Comparison of ENCODE assay signal across 9 cellular contexts in the genomic region with DNA sequence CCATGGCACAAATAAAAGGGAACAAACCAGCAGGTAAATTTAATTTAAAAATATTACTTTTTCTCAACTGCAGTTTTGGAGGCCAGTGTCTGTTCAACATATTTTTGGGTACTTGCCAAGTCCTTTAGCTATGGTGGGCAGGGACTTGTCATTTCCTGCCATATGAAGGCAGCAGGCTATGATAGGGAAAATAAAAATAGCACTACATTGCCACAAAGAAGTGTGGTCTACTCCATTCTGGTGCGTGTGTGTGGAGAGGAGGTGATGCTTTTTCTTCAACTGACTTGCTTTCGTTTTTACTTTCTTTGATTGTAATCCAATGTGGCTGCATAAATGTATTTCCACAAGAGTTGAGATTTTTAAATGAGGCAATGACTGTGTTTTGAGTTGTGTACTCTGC. TPM values are rescaled to one million over a fixed set of nuclear protein-coding genes. Genes with fewer than 3 reads are reported as not detected.
A peak's percentile ranks its signal among the peaks of the same experiment; 100 is the strongest.
DNase-seq lines count a peak whose midpoint lies in the region; ATAC-seq, FAIRE-seq and TF ChIP-seq lines count a peak whose summit lies in the region.
"Had no signal": no experiment of that assay in that cellular context is flagged by ENCODE, and none has a peak within 500 bp of the region (broad histone marks: within the 10 kb centered on the region; RNA-seq: fewer than 3 reads in every experiment).

No MANE protein-coding gene starts in this region.

- H3K36me3 ChIP-seq in heart right ventricle: no peaks in the 10 kb centered on the region
- H3K36me3 ChIP-seq in small intestine (ENCODE audit: control insufficient read depth in 2 of 2, insufficient read depth in 2 of 2, low read length in 2 of 2): no peaks in the 10 kb centered on the region
- H3K36me3 ChIP-seq in upper lobe of right lung: no peaks in the 10 kb centered on the region

- H3K4me3 ChIP-seq in heart right ventricle (peak overlapping the region in 6 of 10 donors; percentile 3 to 40 (median 26)), small intestine (ENCODE audit: low read depth in 1 of 2, low read length in 2 of 2) (no peak overlapping the region), upper lobe of right lung (no peak overlapping the region)

- TF ChIP-seq CTCF in heart right ventricle (IDR thresholded peaks at IDR 0.05): no peak
- no peak for TF ChIP-seq CTCF in upper lobe of right lung (IDR thresholded peaks at IDR 0.05)

- H3K27me3 ChIP-seq in heart right ventricle: no peaks in the 10 kb centered on the region
- no peaks in the 10 kb centered on the region for H3K27me3 ChIP-seq in small intestine (ENCODE audit: control insufficient read depth in 2 of 2, insufficient read depth in 2 of 2, low read length in 2 of 2)
- no peaks in the 10 kb centered on the region for H3K27me3 ChIP-seq in upper lobe of right lung

- no peak for DNase-seq in heart right ventricle
- DNase-seq in cardiac septum (ENCODE audit: low spot score): no peak
- peak; percentile 11 for DNase-seq in UCSD-AML1 (lab: John Stamatoyannopoulos, UW; ENCODE audit: unreplicated experiment)
- peak; percentile 46 for DNase-seq in small intestine
- no peak for DNase-seq in upper lobe of right lung
- no peak for DNase-seq in kidney glomerular epithelial cell (lab: John Stamatoyannopoulos, UW)
- DNase-seq in OCI-M2 (lab: John Stamatoyannopoulos, UW; ENCODE audit: unreplicated experiment): no peak
- DNase-seq: left cardiac atrium had no signal

- H3K27ac ChIP-seq in heart right ventricle (peak overlapping the region in 5 of 10 donors; percentile 58 to 77 (median 64)), small intestine (ENCODE audit: low read depth in 1 of 2, low read length in 1 of 2) (peak overlapping the region in 1 of 2 donors; percentile 16), upper lobe of right lung (no peak overlapping the region)

- no peak for FAIRE-seq in small intestine (lab: Jason Lieb, UNC)

- 9 to 11% methylated on average over 2 of the region's 2 CpGs for WGBS in heart right ventricle, 2 donors
- 42 to 63% (median 50%) methylated on average over 2 of the region's 2 CpGs for WGBS in small intestine, 3 donors

- intact Hi-C loops in heart right ventricle (cut with DNase I) (loop anchor here in 2 of 10 donors (5.0 kb wide), 2 partner anchors 64 to 101 kb away; no protein-coding TSS in a partner anchor), cardiac septum (cut with DNase I) (no loop called here), upper lobe of right lung (cut with DNase I) (no loop called here)

- peaks cover 0 to 5% (median 0%) of the 10 kb centered on the region in 9 donors for H3K4me1 ChIP-seq in heart right ventricle
- H3K4me1 ChIP-seq in small intestine (ENCODE audit: control insufficient read depth in 2 of 2, insufficient read depth in 1 of 2, low read depth in 1 of 2, low read length in 1 of 2): no peaks in the 10 kb centered on the region
- no peaks in the 10 kb centered on the region for H3K4me1 ChIP-seq in upper lobe of right lung

- ATAC-seq in heart right ventricle: peak in 6 of 8 donors; percentile 38 to 72 (median 64)
- ATAC-seq in HG03064 (IDR thresholded peaks at IDR 0.05; ENCODE audit: low read depth, unreplicated experiment): peak; percentile 84
- ATAC-seq in upper lobe of right lung: no peak

- no peaks in the 10 kb centered on the region for H3K9me3 ChIP-seq in heart right ventricle
- H3K9me3 ChIP-seq in small intestine (ENCODE audit: control insufficient read depth, low read depth): no peaks in the 10 kb centered on the region
- no peaks in the 10 kb centered on the region for H3K9me3 ChIP-seq in upper lobe of right lung

RNA-seq across cellular contexts. Expression of a gene that starts 17.2 kb away (rescaled TPM):
- 1 to 10 TPM in 1 of 10 donors, under 1 TPM in 9; 0.07 to 2.8 (median 0.22) TPM for total RNA-seq in heart right ventricle
- polyA plus RNA-seq in heart right ventricle: under 1 TPM; 0.03 to 0.07 TPM
- total RNA-seq in cardiac septum: 0.24 TPM
- polyA plus RNA-seq in small intestine: under 1 TPM; 0.16 to 0.81 (median 0.22) TPM
- total RNA-seq in upper lobe of right lung: 1.5 TPM

Comparison
In these comparisons a context has a peak if more than half of its experiments do, and no peak if none do; other contexts are left out.
1. DNase-seq: peak in UCSD-AML1 (single experiment) and small intestine (single experiment); none in heart right ventricle (0 of 2), cardiac septum (single experiment), upper lobe of right lung (single experiment), kidney glomerular epithelial cell (single experiment) and OCI-M2 (single experiment).
2. H3K4me3 ChIP-seq: peak in heart right ventricle (6 of 10); none in small intestine (0 of 2) and upper lobe of right lung (single experiment).